Comparison of ENCODE assay signal across 19 cellular contexts in genomic region chr15:49715213-49715612, GRCh38.
"Had no signal": no experiment of that assay in that cellular context is flagged by ENCODE, and none has a peak within 500 bp of the region (broad histone marks: within the 10 kb centered on the region; RNA-seq: fewer than 3 reads in every experiment).

No MANE protein-coding gene starts in this region.

- H3K27ac ChIP-seq: adrenal gland, coronary artery, heart left ventricle, psoas muscle, right lobe of liver, testis, upper lobe of right lung had no signal

- H3K4me3 ChIP-seq: adrenal gland, coronary artery, heart left ventricle, left lung, mucosa of descending colon, psoas muscle, right lobe of liver, spleen, testis, upper lobe of right lung had no signal

- H3K36me3 ChIP-seq: adrenal gland, heart left ventricle, left lung, right lobe of liver, spleen, upper lobe of right lung had no signal

- DNase-seq: activated CD4-positive, alpha-beta memory T cell treated with anti-CD3 and anti-CD28 coated beads for 36 hours; activated CD4-positive, CD25-positive, alpha-beta regulatory T cell treated with anti-CD3 and anti-CD28 coated beads, Interleukin-2, amount 50 U/mL, for 72 hours; activated naive CD4-positive, alpha-beta T cell treated with anti-CD3 and anti-CD28 coated beads for 36 hours; adrenal gland; caudate nucleus; effector memory CD4-positive, alpha-beta T cell; heart left ventricle; islet precursor cell; left lung; mucosa of descending colon; naive thymus-derived CD8-positive, alpha-beta T cell; psoas muscle; right lobe of liver; spleen; stimulated activated naive CD4-positive, alpha-beta T cell treated with Interleukin-2 at 50 U/mL for 16 hours; testis; upper lobe of right lung had no signal

- H3K4me1 ChIP-seq: psoas muscle, right lobe of liver, testis, upper lobe of right lung had no signal

- H3K4me3 Mint-ChIP-seq: activated CD4-positive, alpha-beta memory T cell treated with anti-CD3 and anti-CD28 coated beads for 36 hours; activated naive CD4-positive, alpha-beta T cell treated with anti-CD3 and anti-CD28 coated beads for 36 hours; activated T-helper 1 cell treated with anti-CD3 and anti-CD28 coated beads, Interleukin-12 subunit alpha, Interleukin-12 subunit beta, Interleukin-2, Interleukin-4 antibody, amounts not matched to agents 30 ng/mL and 10 ng/mL and 1 ng/mL, durations not matched to agents 14 hours and 24 hours and 36 hours; naive thymus-derived CD8-positive, alpha-beta T cell had no signal

- ATAC-seq: heart left ventricle; left lung; mucosa of descending colon; naive thymus-derived CD8-positive, alpha-beta T cell; psoas muscle; right lobe of liver; upper lobe of right lung had no signal

- H3K36me3 Mint-ChIP-seq: activated CD4-positive, alpha-beta memory T cell treated with anti-CD3 and anti-CD28 coated beads for 36 hours had no signal

- H3K9me3 ChIP-seq: adrenal gland, psoas muscle, right lobe of liver, testis had no signal

- H3K27ac Mint-ChIP-seq: activated CD4-positive, alpha-beta memory T cell treated with anti-CD3 and anti-CD28 coated beads for 36 hours; activated naive CD4-positive, alpha-beta T cell treated with anti-CD3 and anti-CD28 coated beads for 36 hours; activated T-helper 1 cell treated with anti-CD3 and anti-CD28 coated beads, Interleukin-12 subunit alpha, Interleukin-12 subunit beta, Interleukin-2, Interleukin-4 antibody, amounts not matched to agents 30 ng/mL and 10 ng/mL and 1 ng/mL, durations not matched to agents 14 hours and 24 hours and 36 hours; naive thymus-derived CD8-positive, alpha-beta T cell had no signal

- H3K27me3 ChIP-seq: adrenal gland, heart left ventricle, left lung, right lobe of liver, spleen, testis, upper lobe of right lung had no signal
